In the genomic region with DNA sequence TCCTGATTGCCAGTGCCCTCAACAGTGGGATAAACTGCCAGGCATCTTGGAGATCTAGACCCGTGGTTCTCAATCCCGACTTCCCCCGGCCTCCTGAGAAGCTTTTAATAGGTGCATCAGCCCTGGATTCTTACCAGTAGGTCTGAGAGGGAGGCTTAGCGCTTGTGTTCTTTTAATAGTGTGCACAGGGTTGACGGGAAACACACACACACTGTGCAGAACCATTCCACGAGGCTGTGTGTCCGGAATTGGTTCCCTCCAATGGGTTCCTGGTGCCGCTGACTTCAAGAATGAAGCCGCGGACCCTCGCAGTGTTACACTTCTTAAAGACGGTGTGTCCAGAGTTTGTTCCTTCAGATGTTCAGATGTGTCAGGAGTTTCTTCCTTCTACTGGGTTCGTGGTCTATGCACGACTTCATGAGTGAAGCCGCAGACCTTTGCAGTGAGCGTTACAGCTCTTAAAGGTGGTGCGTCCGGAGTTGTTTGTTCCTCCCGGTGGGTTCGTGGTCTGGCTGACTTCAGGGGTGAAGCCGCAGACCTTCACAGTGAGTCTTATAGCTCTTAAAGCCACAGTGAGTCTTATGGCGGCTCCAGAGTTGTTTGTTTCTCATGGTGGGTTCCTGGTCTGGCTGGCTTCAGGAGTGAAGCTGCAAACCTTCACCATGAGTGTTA, we compare ENCODE assay signal across 11 cellular contexts. TPM values are rescaled to one million over a fixed set of nuclear protein-coding genes. Genes with fewer than 3 reads are reported as not detected.
A peak's percentile ranks its signal among the peaks of the same experiment; 100 is the strongest.
DNase-seq lines count a peak whose midpoint lies in the region; ATAC-seq lines count a peak whose summit lies in the region.
"Had no signal": no experiment of that assay in that cellular context is flagged by ENCODE, and none has a peak within 500 bp of the region (broad histone marks: within the 10 kb centered on the region; RNA-seq: fewer than 3 reads in every experiment).

No MANE protein-coding gene starts in this region.

- H3K4me3 Mint-ChIP-seq in naive B cell = peak overlapping the region in 5 of 8 donors; percentile 26 to 77 (median 56)

- DNase-seq in stimulated activated CD4-positive, alpha-beta T cell treated with anti-CD3 and anti-CD28 coated beads, Interleukin-2, amount 100 ng/mL, for 24 hours = peak; percentile 15 to 22
- DNase-seq in stimulated activated CD4-positive, alpha-beta T cell treated with anti-CD3 and anti-CD28 coated beads, Interleukin-4, amount 100 ng/mL, for 4 hours = no peak
- DNase-seq in activated CD8-positive, alpha-beta memory T cell treated with anti-CD3 and anti-CD28 coated beads, Interleukin-2, amount 50 U/mL, for 4 hours = peak; percentile 36
- DNase-seq in naive B cell = no peak
- DNase-seq in AG20443 (ENCODE audit: low spot score) = no peak
- no peak for DNase-seq in SK-N-DZ (ENCODE audit: low spot score)
- DNase-seq in DMS 273 treated with DMSO at 0.1 percent for 48 hours (lab: John Stamatoyannopoulos, UW) = no peak
- no peak for DNase-seq in G401 (ENCODE audit: low spot score)
- DNase-seq: foreskin melanocyte, islet precursor cell, RPMI8226 had no signal

- ATAC-seq in naive B cell (ENCODE audit: low read depth in 2 of 2) = no peak

- peaks cover 50 to 73% (median 53%) of the 10 kb centered on the region in 3 donors for H3K27me3 Mint-ChIP-seq in naive B cell

- H3K27ac Mint-ChIP-seq in naive B cell = peak overlapping the region in 1 of 6 donors; percentile 62

- peaks cover 3 to 31% (median 16%) of the 10 kb centered on the region in 3 donors for H3K4me1 Mint-ChIP-seq in naive B cell

- H3K9me3 Mint-ChIP-seq in naive B cell = peaks cover 0 to 22% (median 14%) of the 10 kb centered on the region in 7 donors

- peaks cover 0 to 12% of the 10 kb centered on the region in 2 donors for H3K36me3 Mint-ChIP-seq in naive B cell

- in situ Hi-C loops in G401 (cut with HindIII; ENCODE audit: low sequenced_read_pairs) = no loop called here

RNA-seq across cellular contexts. Expression of a gene that starts 46.6 kb away (rescaled TPM):
- polyA plus RNA-seq in naive B cell (ENCODE audit: low read depth in 6 of 6) = not detected
- 7.3 and 9.3 TPM in 2 replicates for polyA plus RNA-seq in SK-N-DZ (2014; cell fraction: cytosol; rRNA removed)
- polyA plus RNA-seq in SK-N-DZ (2014; cell fraction: nucleus; rRNA removed) = 2.3 and 2.9 TPM in 2 replicates
- not detected in 2 replicates for total RNA-seq in G401 (2014; rRNA removed; shearing (Covaris generic))

Comparison
In these comparisons a context has a peak if more than half of its experiments do, and no peak if none do; other contexts are left out.
1. DNase-seq: peak in stimulated activated CD4-positive, alpha-beta T cell treated with anti-CD3 and anti-CD28 coated beads, Interleukin-2, amount 100 ng/mL, for 24 hours (2 of 2) and activated CD8-positive, alpha-beta memory T cell treated with anti-CD3 and anti-CD28 coated beads, Interleukin-2, amount 50 U/mL, for 4 hours (single experiment); none in stimulated activated CD4-positive, alpha-beta T cell treated with anti-CD3 and anti-CD28 coated beads, Interleukin-4, amount 100 ng/mL, for 4 hours (0 of 2), naive B cell (single experiment), AG20443 (single experiment), SK-N-DZ (single experiment), DMS 273 treated with DMSO at 0.1 percent for 48 hours (single experiment) and G401 (single experiment).